ENCODE assay signal across 20 cellular contexts in genomic region chr17:21542991-21543390, GRCh38.
"Had no signal": no experiment of that assay in that cellular context is flagged by ENCODE, and none has a peak within 500 bp of the region (broad histone marks: within the 10 kb centered on the region; RNA-seq: fewer than 3 reads in every experiment).

No MANE protein-coding gene starts in this region.

- H3K36me3 ChIP-seq: neutrophil, right lobe of liver, upper lobe of left lung had no signal

- H3K27me3 ChIP-seq: left lung, right lobe of liver, upper lobe of left lung had no signal

- H3K4me3 ChIP-seq: left lung, right lobe of liver, skin epidermis, upper lobe of left lung had no signal

- H3K4me1 ChIP-seq: right lobe of liver, upper lobe of left lung had no signal

- H3K9me3 ChIP-seq: neutrophil, right lobe of liver had no signal

- H3K27ac ChIP-seq: left lung, neutrophil, right lobe of liver, skin epidermis, upper lobe of left lung had no signal

- ATAC-seq: activated CD8-positive, alpha-beta T cell treated with anti-CD3 and anti-CD28 coated beads for 36 hours; activated naive CD8-positive, alpha-beta T cell treated with anti-CD3 and anti-CD28 coated beads, Interleukin-2, amount 50 U/mL, for 24 hours; activated T-cell treated with anti-CD3 and anti-CD28 coated beads, Interleukin-2, amount 50 U/mL, for 4 hours; activated T-helper 17 cell treated with anti-CD3 and anti-CD28 coated beads, Interleukin-2, amount 50 U/mL, for 72 hours; esophagus mucosa; left lung; right lobe of liver had no signal

- DNase-seq: activated B cell treated with CpG ODN at 0.5 μM for 24 hours; activated CD4-positive, alpha-beta T cell treated with anti-CD3 and anti-CD28 coated beads, Interleukin-2, amount 50 U/mL, for 1 hour; activated CD8-positive, alpha-beta T cell treated with anti-CD3 and anti-CD28 coated beads for 36 hours; activated naive CD8-positive, alpha-beta T cell treated with anti-CD3 and anti-CD28 coated beads, Interleukin-2, amount 50 U/mL, for 24 hours; activated T-cell treated with anti-CD3 and anti-CD28 coated beads, Interleukin-2, amount 50 U/mL, for 4 hours; amygdala; caudate nucleus; endodermal cell; foreskin melanocyte; left lung; nephron progenitor cell; right lobe of liver; stimulated activated CD4-positive, alpha-beta T cell treated with anti-CD3 and anti-CD28 coated beads, Interleukin-12 subunit alpha, Interleukin-12 subunit beta, amount 100 ng/mL, for 4 hours; stimulated activated CD4-positive, alpha-beta T cell treated with anti-CD3 and anti-CD28 coated beads, Interleukin-4, amount 100 ng/mL, for 1 hour; T-helper 2 cell had no signal
